ENCODE assay signal across 23 cellular contexts in the genomic region with DNA sequence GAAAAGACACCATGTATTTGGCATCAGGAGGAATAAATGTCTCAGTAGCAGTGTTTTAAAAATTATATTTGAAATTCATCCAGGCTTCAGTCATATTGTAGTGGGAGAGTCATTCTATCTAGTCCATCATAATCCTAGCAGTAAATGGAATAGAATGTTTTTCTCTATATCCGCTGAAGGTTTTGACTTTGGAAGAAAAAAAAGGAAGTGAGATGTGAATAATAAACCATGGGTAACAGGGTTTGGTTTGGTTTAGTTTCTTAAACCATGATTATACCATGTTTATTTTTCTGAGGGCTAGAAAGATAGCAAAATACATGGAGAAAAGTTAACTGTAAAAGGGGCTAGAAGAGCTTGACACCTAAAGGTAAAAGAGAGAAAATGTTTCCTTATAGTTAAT.
"Had no signal": no experiment of that assay in that cellular context is flagged by ENCODE, and none has a peak within 500 bp of the region (broad histone marks: within the 10 kb centered on the region; RNA-seq: fewer than 3 reads in every experiment).

No MANE protein-coding gene starts in this region.

- H3K9me3 Mint-ChIP-seq: activated CD4-positive, alpha-beta memory T cell treated with anti-CD3 and anti-CD28 coated beads, Interleukin-2, amount 10 ng/mL, durations not matched to agents 7 days and 5 days; activated naive CD4-positive, alpha-beta T cell treated with anti-CD3 and anti-CD28 coated beads, Interleukin-2, amount 10 ng/mL, durations not matched to agents 7 days and 5 days; activated naive CD8-positive, alpha-beta T cell treated with anti-CD3 and anti-CD28 coated beads for 36 hours; activated T-helper 17 cell treated with anti-CD3 and anti-CD28 coated beads, Interleukin-2, amount 50 U/mL, for 72 hours; T-cell had no signal

- H3K4me3 ChIP-seq: MG63, SK-N-MC had no signal

- ATAC-seq: activated CD4-positive, alpha-beta T cell treated with anti-CD3 and anti-CD28 coated beads for 36 hours; activated T-helper 17 cell treated with anti-CD3 and anti-CD28 coated beads, Interleukin-2, amount 50 U/mL, for 72 hours; Panc1; Right ventricle myocardium inferior; T-cell had no signal

- H3K36me3 ChIP-seq: MG63 had no signal

- H3K9me3 ChIP-seq: MG63 had no signal

- DNase-seq: activated CD4-positive, alpha-beta memory T cell treated with anti-CD3 and anti-CD28 coated beads, Interleukin-2, amount 10 ng/mL, durations not matched to agents 7 days and 5 days; activated CD4-positive, alpha-beta T cell treated with anti-CD3 and anti-CD28 coated beads for 36 hours; activated CD4-positive, alpha-beta T cell treated with anti-CD3 and anti-CD28 coated beads, Interleukin-2, amount 50 U/mL, for 1 hour; activated gamma-delta T cell treated with Interleukin-2 at 50 U/mL for 16 hours; activated naive CD4-positive, alpha-beta T cell treated with anti-CD3 and anti-CD28 coated beads, Interleukin-2, amount 10 ng/mL, durations not matched to agents 7 days and 5 days; activated naive CD8-positive, alpha-beta T cell treated with anti-CD3 and anti-CD28 coated beads for 36 hours; activated T-cell treated with anti-CD3 and anti-CD28 coated beads for 4 hours; activated T-cell treated with anti-CD3 and anti-CD28 coated beads, Interleukin-2, amount 50 U/mL, for 48 hours; cerebellar nuclear complex; MG63; NCI-H1092; NCI-H1417; NCI-H2029 treated with DMSO at 0.1 percent for 48 hours; NCI-H510A treated with DMSO at 0.1 percent for 48 hours; RPMI8226; T-cell; T-helper 2 cell; T1000 had no signal

- H3K4me3 Mint-ChIP-seq: activated CD4-positive, alpha-beta memory T cell treated with anti-CD3 and anti-CD28 coated beads, Interleukin-2, amount 10 ng/mL, durations not matched to agents 7 days and 5 days; activated CD4-positive, alpha-beta T cell treated with anti-CD3 and anti-CD28 coated beads for 36 hours; activated naive CD4-positive, alpha-beta T cell treated with anti-CD3 and anti-CD28 coated beads, Interleukin-2, amount 10 ng/mL, durations not matched to agents 7 days and 5 days; activated naive CD8-positive, alpha-beta T cell treated with anti-CD3 and anti-CD28 coated beads for 36 hours; activated T-helper 17 cell treated with anti-CD3 and anti-CD28 coated beads, Interleukin-2, amount 50 U/mL, for 72 hours; T-cell had no signal

- H3K27me3 ChIP-seq: MG63 had no signal

- H3K36me3 Mint-ChIP-seq: activated naive CD4-positive, alpha-beta T cell treated with anti-CD3 and anti-CD28 coated beads, Interleukin-2, amount 10 ng/mL, durations not matched to agents 7 days and 5 days; activated naive CD8-positive, alpha-beta T cell treated with anti-CD3 and anti-CD28 coated beads for 36 hours; T-cell had no signal

- H3K4me1 Mint-ChIP-seq: activated T-helper 17 cell treated with anti-CD3 and anti-CD28 coated beads, Interleukin-2, amount 50 U/mL, for 72 hours had no signal

- H3K27ac ChIP-seq: SK-N-MC, VCaP had no signal

- H3K27ac Mint-ChIP-seq: activated CD4-positive, alpha-beta memory T cell treated with anti-CD3 and anti-CD28 coated beads, Interleukin-2, amount 10 ng/mL, durations not matched to agents 7 days and 5 days; activated CD4-positive, alpha-beta T cell treated with anti-CD3 and anti-CD28 coated beads for 36 hours; activated naive CD4-positive, alpha-beta T cell treated with anti-CD3 and anti-CD28 coated beads, Interleukin-2, amount 10 ng/mL, durations not matched to agents 7 days and 5 days; activated naive CD8-positive, alpha-beta T cell treated with anti-CD3 and anti-CD28 coated beads for 36 hours; activated T-helper 17 cell treated with anti-CD3 and anti-CD28 coated beads, Interleukin-2, amount 50 U/mL, for 72 hours; T-cell had no signal
